ENCODE assay signal across 1 cellular context in the genomic region with DNA sequence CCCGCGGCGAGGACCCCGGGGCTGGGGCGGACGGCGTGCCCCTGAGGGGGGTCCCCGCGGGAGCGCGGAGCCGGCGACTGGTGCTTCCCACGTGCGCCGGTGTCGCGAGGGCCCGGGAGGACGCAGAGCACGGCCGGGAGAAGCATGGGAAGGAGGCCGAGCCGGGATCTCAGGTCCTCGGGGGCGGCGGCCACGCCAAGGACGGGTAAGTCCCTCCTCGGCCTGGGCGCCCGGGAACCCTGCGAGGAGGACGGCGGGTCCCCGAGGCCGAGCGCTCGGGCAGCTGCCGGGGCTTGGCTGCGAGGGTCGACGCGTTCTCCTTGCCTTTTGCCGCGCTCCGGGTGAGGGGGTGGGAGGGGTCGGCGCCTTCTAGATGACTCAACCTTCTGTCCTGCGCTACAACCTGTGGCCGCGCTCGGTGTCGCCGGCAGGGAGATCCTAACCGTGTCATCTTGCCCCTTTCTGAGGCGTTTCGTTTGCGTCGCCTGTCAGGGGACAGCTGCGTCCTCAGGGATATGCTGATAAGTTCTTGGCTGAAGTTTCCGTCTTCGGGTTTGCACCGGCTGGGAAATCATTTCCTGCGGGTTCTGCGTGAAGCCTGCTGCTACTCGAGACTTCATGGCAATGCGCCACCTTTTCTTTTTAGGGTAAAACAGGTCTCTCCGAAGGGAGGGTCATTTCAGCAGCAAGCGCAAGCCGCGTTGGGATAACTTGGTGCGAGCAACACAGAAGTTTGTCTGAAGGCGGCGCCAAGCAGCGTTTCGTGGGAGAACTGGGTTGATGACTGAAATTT.
A peak's percentile ranks its signal among the peaks of the same experiment; 100 is the strongest.
TF ChIP-seq lines count a peak whose summit lies in the region.

No MANE protein-coding gene starts in this region.

TF ChIP-seq in neural cell, 6 proteins besides CTCF, POLR2A, EP300 and RAD21 (continued from another document):
- TF ChIP-seq, protein P1, sequence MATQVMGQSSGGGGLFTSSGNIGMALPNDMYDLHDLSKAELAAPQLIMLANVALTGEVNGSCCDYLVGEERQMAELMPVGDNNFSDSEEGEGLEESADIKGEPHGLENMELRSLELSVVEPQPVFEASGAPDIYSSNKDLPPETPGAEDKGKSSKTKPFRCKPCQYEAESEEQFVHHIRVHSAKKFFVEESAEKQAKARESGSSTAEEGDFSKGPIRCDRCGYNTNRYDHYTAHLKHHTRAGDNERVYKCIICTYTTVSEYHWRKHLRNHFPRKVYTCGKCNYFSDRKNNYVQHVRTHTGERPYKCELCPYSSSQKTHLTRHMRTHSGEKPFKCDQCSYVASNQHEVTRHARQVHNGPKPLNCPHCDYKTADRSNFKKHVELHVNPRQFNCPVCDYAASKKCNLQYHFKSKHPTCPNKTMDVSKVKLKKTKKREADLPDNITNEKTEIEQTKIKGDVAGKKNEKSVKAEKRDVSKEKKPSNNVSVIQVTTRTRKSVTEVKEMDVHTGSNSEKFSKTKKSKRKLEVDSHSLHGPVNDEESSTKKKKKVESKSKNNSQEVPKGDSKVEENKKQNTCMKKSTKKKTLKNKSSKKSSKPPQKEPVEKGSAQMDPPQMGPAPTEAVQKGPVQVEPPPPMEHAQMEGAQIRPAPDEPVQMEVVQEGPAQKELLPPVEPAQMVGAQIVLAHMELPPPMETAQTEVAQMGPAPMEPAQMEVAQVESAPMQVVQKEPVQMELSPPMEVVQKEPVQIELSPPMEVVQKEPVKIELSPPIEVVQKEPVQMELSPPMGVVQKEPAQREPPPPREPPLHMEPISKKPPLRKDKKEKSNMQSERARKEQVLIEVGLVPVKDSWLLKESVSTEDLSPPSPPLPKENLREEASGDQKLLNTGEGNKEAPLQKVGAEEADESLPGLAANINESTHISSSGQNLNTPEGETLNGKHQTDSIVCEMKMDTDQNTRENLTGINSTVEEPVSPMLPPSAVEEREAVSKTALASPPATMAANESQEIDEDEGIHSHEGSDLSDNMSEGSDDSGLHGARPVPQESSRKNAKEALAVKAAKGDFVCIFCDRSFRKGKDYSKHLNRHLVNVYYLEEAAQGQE (IDR thresholded peaks at IDR 0.05; ENCODE audit: borderline replicate concordance): peak; percentile 6
- peak; percentile 88 for TF ChIP-seq MXI1 (conservative IDR thresholded peaks at IDR 0.05; ENCODE audit: poor library complexity, severe bottlenecking)
- TF ChIP-seq EZH2 (IDR thresholded peaks at IDR 0.05; ENCODE audit: borderline replicate concordance, insufficient read depth, low read length, poor library complexity, severe bottlenecking): no peak
